In genomic region chr5:139650031-139650688, GRCh38 we compare ENCODE assay signal across 8 cellular contexts. TPM values are rescaled to one million over a fixed set of nuclear protein-coding genes. Genes with fewer than 3 reads are reported as not detected.
DNase-seq lines count a peak whose midpoint lies in the region; ATAC-seq and TF ChIP-seq lines count a peak whose summit lies in the region.

No MANE protein-coding gene starts in this region.

- POLR2A ChIA-PET in BJ (lab: Charles Lee), result interaction anchor here (0.6 to 0.8 kb wide), 3 partner anchors 13 to 459 kb away, joined by 3 to 11 read pairs (median 5); no protein-coding TSS in a partner anchor

- no peak for ATAC-seq in stimulated activated memory B cell treated with anti-CD40 and anti-IgM and Interleukin-4, amounts not matched to agents 10 μg/mL and 1 μg/mL and 100 μg/mL, for 72 hours
- no peak for ATAC-seq in GM19463 (IDR thresholded peaks at IDR 0.05; ENCODE audit: unreplicated experiment)

- H3K9ac ChIP-seq in HUES64 (ENCODE audit: low read depth, low read length), result peak overlapping the region; percentile 79

- peaks cover 45% of the 10 kb centered on the region for H3K4me1 ChIP-seq in HUES64 (ENCODE audit: insufficient read depth, low read length)

- H3K27ac Mint-ChIP-seq in stimulated activated memory B cell treated with anti-CD40 and anti-IgM and Interleukin-4, amounts not matched to agents 10 μg/mL and 1 μg/mL and 100 μg/mL, for 72 hours, result peak overlapping the region; percentile 88

- TF ChIP-seq CTCF in BJ (IDR thresholded peaks at IDR 0.05; ENCODE audit: insufficient read depth, low read depth, low read length) (peak; percentile 52), astrocyte of the cerebellum (IDR thresholded peaks at IDR 0.05; ENCODE audit: low read depth, low read length, missing control alignments) (peak; percentile 54)

- H3K27ac ChIP-seq in HUES64 (ENCODE audit: low read depth, low read length), result peak overlapping the region; percentile 94

- H3K4me1 Mint-ChIP-seq in stimulated activated memory B cell treated with anti-CD40 and anti-IgM and Interleukin-4, amounts not matched to agents 10 μg/mL and 1 μg/mL and 100 μg/mL, for 72 hours, result peaks cover 67% of the 10 kb centered on the region

- H3K4me3 Mint-ChIP-seq in stimulated activated memory B cell treated with anti-CD40 and anti-IgM and Interleukin-4, amounts not matched to agents 10 μg/mL and 1 μg/mL and 100 μg/mL, for 72 hours, result peak overlapping the region; percentile 92

- H3K36me3 Mint-ChIP-seq in stimulated activated memory B cell treated with anti-CD40 and anti-IgM and Interleukin-4, amounts not matched to agents 10 μg/mL and 1 μg/mL and 100 μg/mL, for 72 hours, result peaks cover 9% of the 10 kb centered on the region

- H3K4me3 ChIP-seq in BJ (ENCODE audit: low read depth, low read length) (peak overlapping the region; percentile 91), HUES64 (ENCODE audit: low read length) (peak overlapping the region; percentile 87), astrocyte of the cerebellum (ENCODE audit: low read depth, low read length) (peak overlapping the region; percentile 90)

- H3K27me3 ChIP-seq in BJ (ENCODE audit: control insufficient read depth, insufficient read depth, low read length), result no peaks in the 10 kb centered on the region
- peaks cover 25% of the 10 kb centered on the region for H3K27me3 ChIP-seq in HUES64 (ENCODE audit: insufficient read depth, low read length)

- no peaks in the 10 kb centered on the region for H3K9me3 ChIP-seq in HUES64 (ENCODE audit: insufficient read depth, low read depth, low read length)

- 1% methylated on average over 43 of the region's 48 CpGs for WGBS in HUES64

- in situ Hi-C loops in astrocyte of the cerebellum (cut with HindIII; ENCODE audit: low sequenced_read_pairs), result no loop called here

- H3K9me3 Mint-ChIP-seq in stimulated activated memory B cell treated with anti-CD40 and anti-IgM and Interleukin-4, amounts not matched to agents 10 μg/mL and 1 μg/mL and 100 μg/mL, for 72 hours, result no peaks in the 10 kb centered on the region

- H3K36me3 ChIP-seq in BJ (ENCODE audit: control insufficient read depth, insufficient read depth, low read length) (no peaks in the 10 kb centered on the region), HUES64 (ENCODE audit: insufficient read depth, low read length) (no peaks in the 10 kb centered on the region)

- DNase-seq in BJ (ENCODE audit: low read depth) (no peak), astrocyte of the cerebellum (ENCODE audit: low read depth) (no peak), islet precursor cell (peak; percentile 87), iPS-NIHi11 (ENCODE audit: low spot score) (no peak), HK-2 (ENCODE audit: unreplicated experiment) (no peak)

- CTCF ChIA-PET in BJ (lab: Yijun Ruan, JAX), result interaction anchor here (1.1 to 8.9 kb wide), 8 partner anchors 10 to 228 kb away, joined by 3 to 137 read pairs (median 4); no protein-coding TSS in a partner anchor

- no peaks in the 10 kb centered on the region for H3K27me3 Mint-ChIP-seq in stimulated activated memory B cell treated with anti-CD40 and anti-IgM and Interleukin-4, amounts not matched to agents 10 μg/mL and 1 μg/mL and 100 μg/mL, for 72 hours

RNA-seq across cellular contexts. Expression of gene CXXC5, which starts 2.0 kb away (rescaled TPM):
- 36.5 and 50.4 TPM in 2 replicates for polyA plus RNA-seq in BJ (2011; rRNA removed)
- 20.3 and 23.6 TPM in 2 replicates for polyA minus RNA-seq in BJ (2011; rRNA and poly(A)+ RNA removed)
- 83.6 TPM for polyA plus RNA-seq in HUES64 (2013, experiment 1 of 2)
- polyA plus RNA-seq in HUES64 (2013, experiment 2 of 2), result 88.1 TPM
